27 cellular contexts compared by ENCODE assay signal in the genomic region with DNA sequence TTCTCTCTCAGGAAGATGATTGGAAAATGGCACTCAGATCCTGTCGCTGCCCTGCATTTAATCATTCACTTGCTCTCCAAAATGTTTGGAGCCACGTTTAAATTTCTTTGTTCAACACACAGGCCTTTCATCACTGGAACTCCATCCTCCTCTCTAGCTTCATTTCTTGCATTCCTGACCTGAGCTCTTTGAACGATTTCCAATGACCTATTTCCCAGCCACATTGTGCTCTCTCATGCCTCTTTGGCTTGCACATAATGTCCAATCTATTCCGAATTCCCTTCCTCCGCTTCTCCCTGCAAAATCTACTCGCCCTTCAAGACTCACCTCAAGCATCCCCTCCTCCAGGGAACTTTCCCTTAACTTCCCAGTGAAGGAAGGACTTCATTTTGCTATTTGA.
DNase-seq lines count a peak whose midpoint lies in the region; ATAC-seq and TF ChIP-seq lines count a peak whose summit lies in the region.
"Had no signal": no experiment of that assay in that cellular context is flagged by ENCODE, and none has a peak within 500 bp of the region (broad histone marks: within the 10 kb centered on the region; RNA-seq: fewer than 3 reads in every experiment).

No MANE protein-coding gene starts in this region.

- no peaks in the 10 kb centered on the region for H3K9me3 ChIP-seq in upper lobe of right lung
- H3K9me3 ChIP-seq: BE2C had no signal

- no peaks in the 10 kb centered on the region for H3K36me3 ChIP-seq in upper lobe of right lung
- H3K36me3 ChIP-seq: BE2C had no signal

- no peak for TF ChIP-seq CTCF in fibroblast of mammary gland (conservative IDR thresholded peaks at IDR 0.05; ENCODE audit: control insufficient read depth, insufficient read depth, low read depth, low read length)
- TF ChIP-seq CTCF in nephron (IDR thresholded peaks at IDR 0.05; ENCODE audit: unreplicated experiment in 3 of 3): no peak
- no peak for TF ChIP-seq CTCF in upper lobe of right lung (IDR thresholded peaks at IDR 0.05)

- no peaks in the 10 kb centered on the region for H3K27me3 ChIP-seq in upper lobe of right lung
- H3K27me3 ChIP-seq: BE2C, foreskin keratinocyte had no signal

- ATAC-seq in Right ventricle myocardium superior (ENCODE audit: poor library complexity): peak; percentile 95
- peak; percentile 65 for ATAC-seq in upper lobe of right lung
- no peak for ATAC-seq in SK-N-SH treated with all-trans-retinoic acid at 6 μM for 48 hours
- ATAC-seq in HG02870 (IDR thresholded peaks at IDR 0.05; ENCODE audit: unreplicated experiment): no peak
- ATAC-seq: foreskin keratinocyte; left lobe of liver; natural killer cell treated with Interleukin-12 subunit alpha and Interleukin-12 subunit beta and Interleukin-15 and Interleukin-18, amount 100 ng/mL, for 72 hours; T-helper 17 cell had no signal

- no peak overlapping the region for H3K4me3 ChIP-seq in fibroblast of mammary gland (ENCODE audit: control insufficient read depth, low read depth, low read length)
- H3K4me3 ChIP-seq in upper lobe of right lung: no peak overlapping the region
- H3K4me3 ChIP-seq: SK-N-MC had no signal

- intact Hi-C loops in Right ventricle myocardium superior (cut with DNase I): no loop called here
- intact Hi-C loops in cardiac septum (cut with DNase I): loop anchor here (10.0 kb wide), 1 partner anchor 300 kb away; no protein-coding TSS in a partner anchor
- intact Hi-C loops in upper lobe of right lung (cut with DNase I): no loop called here

- H3K36me3 Mint-ChIP-seq in nephron (ENCODE audit: low read depth): peaks cover 6% of the 10 kb centered on the region

- peaks cover 4% of the 10 kb centered on the region for H3K27me3 Mint-ChIP-seq in nephron (ENCODE audit: low read depth)
- H3K27me3 Mint-ChIP-seq: activated T-cell treated with anti-CD3 and anti-CD28 coated beads, Interleukin-2, amount 50 U/mL, for 24 hours; natural killer cell treated with Interleukin-12 subunit alpha and Interleukin-12 subunit beta and Interleukin-15 and Interleukin-18, amount 100 ng/mL, for 72 hours; progenitor cell of endocrine pancreas; T-helper 17 cell had no signal

- H3K4me3 Mint-ChIP-seq in nephron: no peak overlapping the region
- H3K4me3 Mint-ChIP-seq: activated T-cell treated with anti-CD3 and anti-CD28 coated beads, Interleukin-2, amount 50 U/mL, for 24 hours; immature natural killer cell; natural killer cell treated with Interleukin-12 subunit alpha and Interleukin-12 subunit beta and Interleukin-15 and Interleukin-18, amount 100 ng/mL, for 72 hours; T-helper 17 cell had no signal

- no peaks in the 10 kb centered on the region for H3K4me1 ChIP-seq in upper lobe of right lung
- H3K4me1 ChIP-seq: BE2C, foreskin keratinocyte had no signal

- peaks cover 19% of the 10 kb centered on the region for H3K9me3 Mint-ChIP-seq in nephron

- peak overlapping the region in 2 of 3 experiments; percentile 7 to 54 for H3K27ac Mint-ChIP-seq in nephron
- H3K27ac Mint-ChIP-seq: activated T-cell treated with anti-CD3 and anti-CD28 coated beads, Interleukin-2, amount 50 U/mL, for 24 hours; immature natural killer cell; natural killer cell treated with Interleukin-12 subunit alpha and Interleukin-12 subunit beta and Interleukin-15 and Interleukin-18, amount 100 ng/mL, for 72 hours; progenitor cell of endocrine pancreas; T-helper 17 cell had no signal

- no peak overlapping the region for H3K27ac ChIP-seq in upper lobe of right lung
- H3K27ac ChIP-seq: epithelial cell of prostate, foreskin keratinocyte, SK-N-MC had no signal

- H3K4me1 Mint-ChIP-seq in nephron: peaks cover 27% of the 10 kb centered on the region
- H3K4me1 Mint-ChIP-seq: immature natural killer cell, T-helper 17 cell had no signal

- DNase-seq in Right ventricle myocardium superior: no peak
- DNase-seq in cardiac septum (ENCODE audit: low spot score): no peak
- DNase-seq in fibroblast of mammary gland (ENCODE audit: low read depth): peak; percentile 1
- DNase-seq in upper lobe of right lung: no peak
- no peak for DNase-seq in effector CD8-positive, alpha-beta T cell (lab: John Stamatoyannopoulos, UW)
- DNase-seq: activated naive CD4-positive, alpha-beta T cell treated with Interleukin-2 at 50 U/mL for 16 hours; activated T-cell treated with anti-CD3 and anti-CD28 coated beads, Interleukin-2, amount 50 U/mL, for 24 hours; anterior cingulate cortex; BE2C; DMS53; foreskin keratinocyte; hippocampal formation; immature natural killer cell; KG1; midbrain; NCI-H146; NCI-H69; small intestine; T-helper 17 cell had no signal

TF ChIP-seq in SK-N-SH treated with all-trans-retinoic acid at 6 μM for 48 hours, 23 proteins besides CTCF, POLR2A, EP300 and RAD21:
- TF ChIP-seq, protein P1, sequence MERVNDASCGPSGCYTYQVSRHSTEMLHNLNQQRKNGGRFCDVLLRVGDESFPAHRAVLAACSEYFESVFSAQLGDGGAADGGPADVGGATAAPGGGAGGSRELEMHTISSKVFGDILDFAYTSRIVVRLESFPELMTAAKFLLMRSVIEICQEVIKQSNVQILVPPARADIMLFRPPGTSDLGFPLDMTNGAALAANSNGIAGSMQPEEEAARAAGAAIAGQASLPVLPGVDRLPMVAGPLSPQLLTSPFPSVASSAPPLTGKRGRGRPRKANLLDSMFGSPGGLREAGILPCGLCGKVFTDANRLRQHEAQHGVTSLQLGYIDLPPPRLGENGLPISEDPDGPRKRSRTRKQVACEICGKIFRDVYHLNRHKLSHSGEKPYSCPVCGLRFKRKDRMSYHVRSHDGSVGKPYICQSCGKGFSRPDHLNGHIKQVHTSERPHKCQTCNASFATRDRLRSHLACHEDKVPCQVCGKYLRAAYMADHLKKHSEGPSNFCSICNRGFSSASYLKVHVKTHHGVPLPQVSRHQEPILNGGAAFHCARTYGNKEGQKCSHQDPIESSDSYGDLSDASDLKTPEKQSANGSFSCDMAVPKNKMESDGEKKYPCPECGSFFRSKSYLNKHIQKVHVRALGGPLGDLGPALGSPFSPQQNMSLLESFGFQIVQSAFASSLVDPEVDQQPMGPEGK (CRISPR knock-in tag; IDR thresholded peaks at IDR 0.05; ENCODE audit: borderline replicate concordance): no peak
- no peak for TF ChIP-seq ZFP3 (CRISPR knock-in tag; IDR thresholded peaks at IDR 0.05)
- TF ChIP-seq ZNF8 (CRISPR knock-in tag; IDR thresholded peaks at IDR 0.05): no peak

Comparison
In these comparisons a context has a peak if more than half of its experiments do, and no peak if none do; other contexts are left out.
1. ATAC-seq: peak in Right ventricle myocardium superior (single experiment) and upper lobe of right lung (single experiment); none in SK-N-SH treated with all-trans-retinoic acid at 6 μM for 48 hours (single experiment) and HG02870 (single experiment).